ENCODE assay signal across 18 cellular contexts in genomic region chr2:39413063-39413722, GRCh38. TPM values are rescaled to one million over a fixed set of nuclear protein-coding genes. Genes with fewer than 3 reads are reported as not detected.
DNase-seq lines count a peak whose midpoint lies in the region; ATAC-seq, FAIRE-seq and TF ChIP-seq lines count a peak whose summit lies in the region.
"Had no signal": no experiment of that assay in that cellular context is flagged by ENCODE, and none has a peak within 500 bp of the region (broad histone marks: within the 10 kb centered on the region; RNA-seq: fewer than 3 reads in every experiment).

No MANE protein-coding gene starts in this region.

- intact Hi-C loops in HepG2 (cut with micrococcal nuclease; ENCODE audit: unreplicated experiment) (no loop called here), right lobe of liver (cut with DNase I) (no loop called here)

- H3K4me2 ChIP-seq in HepG2 (ENCODE audit: low read depth, low read length) (peak overlapping the region; percentile 23), fibroblast of lung (ENCODE audit: extremely low read depth, insufficient read depth, low read length) (peak overlapping the region; percentile 54)

- DNase-seq in HepG2 (ENCODE audit: low spot score) (peak; percentile 42), right lobe of liver (no peak), MV-4-11 (lab: John Stamatoyannopoulos, UW) (peak; percentile 43), fibroblast of lung (ENCODE audit: low read depth in 2 of 2) (no peak), urothelium cell line (ENCODE audit: low spot score) (no peak), NCI-H2107 (lab: John Stamatoyannopoulos, UW) (no peak), NCI-H524 treated with DMSO at 0.1 percent for 48 hours (lab: John Stamatoyannopoulos, UW) (no peak)
- no peak for DNase-seq in activated effector memory CD4-positive, alpha-beta T cell treated with anti-CD3 and anti-CD28 coated beads, Interleukin-2, amount 50 U/mL, for 16 hours
- DNase-seq: activated CD8-positive, alpha-beta memory T cell treated with anti-CD3 and anti-CD28 coated beads, Interleukin-2, amount 10 ng/mL, durations not matched to agents 7 days and 5 days; foreskin melanocyte; GF-D8; left ventricle myocardium superior; naive thymus-derived CD4-positive, alpha-beta T cell; NCI-H2029; NCI-H526 treated with DMSO at 0.1 percent for 48 hours; stimulated activated CD4-positive, alpha-beta T cell treated with anti-CD3 and anti-CD28 coated beads, Interleukin-15, amount 100 ng/mL, for 24 hours had no signal

- no peak overlapping the region; a peak in 1 of 6 replicates for H3K4me3 ChIP-seq in HepG2 (replicated peaks in 1 of 3; ENCODE audit: insufficient read depth in 1 of 3, low read depth in 2 of 3, low read length in 3 of 3)
- H3K4me3 ChIP-seq in right lobe of liver, result no peak overlapping the region
- H3K4me3 ChIP-seq in fibroblast of lung (replicated peaks in 1 of 4; ENCODE audit: control extremely low read depth in 1 of 4, insufficient read depth in 1 of 4, low read depth in 3 of 4, low read length in 4 of 4), result no peak overlapping the region
- H3K4me3 ChIP-seq: suprapubic skin had no signal

- no peaks in the 10 kb centered on the region for H3K27me3 ChIP-seq in HepG2 (ENCODE audit: control insufficient read depth in 1 of 2, insufficient read depth in 2 of 2, low read length in 2 of 2)
- no peaks in the 10 kb centered on the region for H3K27me3 ChIP-seq in right lobe of liver
- no peaks in the 10 kb centered on the region for H3K27me3 ChIP-seq in fibroblast of lung (ENCODE audit: control insufficient read depth, insufficient read depth, low read length)
- H3K27me3 ChIP-seq: suprapubic skin had no signal

- no peak for TF ChIP-seq RAD21 in HepG2 (CRISPR knock-in tag; IDR thresholded peaks at IDR 0.05)

- 73% methylated on average over 4 of the region's 4 CpGs for WGBS in HepG2 (ENCODE audit: low lambda C conversion rate)
- 57% methylated on average over 4 of the region's 4 CpGs for WGBS in right lobe of liver (ENCODE audit: insufficient coverage, low coverage, low lambda C conversion rate, missing lambda C conversion rate)

- TF ChIP-seq EP300 in HepG2 (IDR thresholded peaks at IDR 0.05; ENCODE audit: low read depth in 2 of 2, low read length in 2 of 2), result no peak
- TF ChIP-seq EP300 in HepG2 (CRISPR knock-in tag; IDR thresholded peaks at IDR 0.05; ENCODE audit: borderline replicate concordance), result no peak

- FAIRE-seq in HepG2 (lab: Jason Lieb, UNC) (no peak), urothelium cell line (lab: Jason Lieb, UNC) (peak; percentile 9)
- FAIRE-seq: GM18507 had no signal

- H3K9ac ChIP-seq in HepG2 (ENCODE audit: insufficient read depth, low read depth, low read length) (no peak overlapping the region), fibroblast of lung (ENCODE audit: insufficient read depth, low read length) (no peak overlapping the region)

- H2AFZ ChIP-seq in HepG2 (ENCODE audit: low read length), result no peak overlapping the region
- no peak overlapping the region for H2AFZ ChIP-seq in fibroblast of lung (ENCODE audit: low read length)

- H3K36me3 ChIP-seq in HepG2 (replicated peaks in 1 of 2; ENCODE audit: control insufficient read depth in 1 of 2, insufficient read depth in 2 of 2, low read length in 2 of 2), result no peaks in the 10 kb centered on the region; a peak in 2 of 5 replicates
- H3K36me3 ChIP-seq in right lobe of liver, result no peaks in the 10 kb centered on the region
- H3K36me3 ChIP-seq in fibroblast of lung (ENCODE audit: control insufficient read depth, insufficient read depth, low read length), result no peaks in the 10 kb centered on the region
- H3K36me3 ChIP-seq: suprapubic skin had no signal

- H3K4me1 ChIP-seq in HepG2 (ENCODE audit: insufficient read depth, low read length) (peaks cover 73% of the 10 kb centered on the region), right lobe of liver (peaks cover 0 to 53% (median 4%) of the 10 kb centered on the region in 4 donors), fibroblast of lung (ENCODE audit: control insufficient read depth, extremely low read depth, insufficient read depth, low read length) (peaks cover 34% of the 10 kb centered on the region)

- H3K27ac ChIP-seq in HepG2 (ENCODE audit: extremely low read length, insufficient read depth, low read length) (peak overlapping the region; percentile 12), right lobe of liver (no peak overlapping the region), fibroblast of lung (ENCODE audit: insufficient read depth, low read length) (peak overlapping the region; percentile 41)
- H3K27ac ChIP-seq: suprapubic skin had no signal

- peaks cover 99% of the 10 kb centered on the region for H3K79me2 ChIP-seq in HepG2 (ENCODE audit: insufficient read depth, low read length)
- H3K79me2 ChIP-seq in fibroblast of lung (ENCODE audit: control insufficient read depth, insufficient read depth, low read length), result peaks cover 91% of the 10 kb centered on the region

- in situ Hi-C loops in HepG2 (cut with HindIII; ENCODE audit: extremely low pct_ligation_motif_present, low pct_unique_long_range_greater_than_20kb), result no loop called here

- ATAC-seq in HepG2 (peak; percentile 89), right lobe of liver (no peak)
- ATAC-seq: activated CD8-positive, alpha-beta memory T cell treated with anti-CD3 and anti-CD28 coated beads, Interleukin-2, amount 10 ng/mL, durations not matched to agents 7 days and 5 days; left ventricle myocardium superior; naive thymus-derived CD4-positive, alpha-beta T cell had no signal

- POLR2A ChIA-PET in HepG2 (lab: Yijun Ruan, JAX), result no interaction called here

- CTCF ChIA-PET in HepG2 (lab: Yijun Ruan, JAX; ENCODE audit: low intra/inter-chr PET ratio, low total read pairs), result no interaction called here

- H3K9me3 ChIP-seq in HepG2 (ENCODE audit: low read length), result no peaks in the 10 kb centered on the region
- no peaks in the 10 kb centered on the region for H3K9me3 ChIP-seq in right lobe of liver
- H3K9me3 ChIP-seq in fibroblast of lung (ENCODE audit: control insufficient read depth, insufficient read depth, low read depth, low read length), result no peaks in the 10 kb centered on the region
- H3K9me3 ChIP-seq: suprapubic skin had no signal

- no peak for TF ChIP-seq CTCF in HepG2 (CRISPR knock-in tag; IDR thresholded peaks at IDR 0.05)
- TF ChIP-seq CTCF in right lobe of liver (IDR thresholded peaks at IDR 0.05), result no peak
- TF ChIP-seq CTCF in fibroblast of lung (conservative IDR thresholded peaks at IDR 0.05 in 1 of 2, IDR thresholded peaks at IDR 0.05 in 1 of 2; ENCODE audit: low read depth in 1 of 2, low read length in 2 of 2), result no peak

- peaks cover 91% of the 10 kb centered on the region for H4K20me1 ChIP-seq in HepG2 (ENCODE audit: insufficient read depth, low read length)
- H4K20me1 ChIP-seq in fibroblast of lung (ENCODE audit: control insufficient read depth, extremely low read depth, insufficient read depth, low read length), result no peaks in the 10 kb centered on the region

- TF ChIP-seq POLR2A in HepG2 (IDR thresholded peaks at IDR 0.05; ENCODE audit: insufficient read depth in 1 of 2, low read depth in 2 of 2, low read length in 2 of 2) (no peak), right lobe of liver (IDR thresholded peaks at IDR 0.05) (no peak)

- no TSS peak for BruUV-seq in HepG2 (replicated peaks; lab: Mats Ljungman, UMichigan)

TF ChIP-seq in HepG2, 621 proteins besides CTCF, POLR2A, EP300 and RAD21 (continues in another document):
- no peak for TF ChIP-seq MIXL1 (CRISPR knock-in tag; IDR thresholded peaks at IDR 0.05)
- TF ChIP-seq ZFP1 (CRISPR knock-in tag; IDR thresholded peaks at IDR 0.05), result no peak
- no peak for TF ChIP-seq DPF2 (CRISPR knock-in tag; IDR thresholded peaks at IDR 0.05; ENCODE audit: borderline replicate concordance, low read depth)
- 0 out of 2 replicates have a peak, but pooled peaks have one; percentile 20 for TF ChIP-seq HNF4G (IDR thresholded peaks at IDR 0.05; ENCODE audit: borderline replicate concordance, low read depth, low read length)
- no peak for TF ChIP-seq HNF4G (CRISPR knock-in tag; IDR thresholded peaks at IDR 0.05; ENCODE audit: borderline replicate concordance, low read depth)
- no peak for TF ChIP-seq ZNF251 (CRISPR knock-in tag; IDR thresholded peaks at IDR 0.05)
- no peak for TF ChIP-seq ZNF33B (CRISPR knock-in tag; IDR thresholded peaks at IDR 0.05)
- no peak for TF ChIP-seq ZNF577 (CRISPR knock-in tag; IDR thresholded peaks at IDR 0.05; ENCODE audit: borderline replicate concordance, low read depth)

RNA-seq across cellular contexts. Expression of gene MAP4K3, which starts 23.9 kb away (rescaled TPM):
- total RNA-seq in HepG2 (2016; rRNA removed; fragmentation: Illumina TruSeq; extraction: Trizol) (45.9 and 49.6 TPM in 2 replicates), right lobe of liver (10 to 100 TPM; 14.5 to 24.8 (median 17.1) TPM), fibroblast of lung (24.9 and 40.8 TPM in 2 replicates)
- total RNA-seq in HepG2 (2016; cell fraction: cytosol; rRNA removed; fragmentation: Illumina TruSeq; extraction: Trizol; ENCODE audit: low read depth), result 9.3 and 11.7 TPM in 2 replicates
- total RNA-seq in HepG2 (2016; cell fraction: insoluble cytoplasmic fraction; rRNA removed; fragmentation: Illumina TruSeq; extraction: Trizol), result 46.7 and 48.9 TPM in 2 replicates
- total RNA-seq in HepG2 (2016; cell fraction: membrane; rRNA removed; fragmentation: Illumina TruSeq; extraction: Trizol), result 17.7 and 20.9 TPM in 2 replicates
- 85.1 and 105 TPM in 2 replicates for total RNA-seq in HepG2 (2016; cell fraction: nucleus; rRNA removed; fragmentation: Illumina TruSeq; extraction: Trizol)
- polyA plus RNA-seq in HepG2 (2011; rRNA removed) (38.9 and 53.2 TPM in 2 replicates), fibroblast of lung (32.1 and 75.7 TPM in 2 replicates)
- 15.2 and 25.2 TPM in 2 replicates for polyA plus RNA-seq in HepG2 (2011; cell fraction: cytosol; rRNA removed)
- polyA plus RNA-seq in HepG2 (2011; cell fraction: nucleus; rRNA removed), result 42.0 and 43.8 TPM in 2 replicates
- polyA plus RNA-seq in HepG2 (2012), result 42.7 and 67.4 TPM in 2 replicates
- polyA plus RNA-seq in HepG2 (2016; cell fraction: cytosol; fragmentation: Illumina TruSeq; extraction: Trizol; ENCODE audit: low read depth), result 3.1 and 3.5 TPM in 2 replicates
- polyA plus RNA-seq in HepG2 (2016; cell fraction: insoluble cytoplasmic fraction; fragmentation: Illumina TruSeq; extraction: Trizol; ENCODE audit: low read depth), result 44.4 and 45.5 TPM in 2 replicates
- 8.1 and 8.9 TPM in 2 replicates for polyA plus RNA-seq in HepG2 (2016; cell fraction: membrane; fragmentation: Illumina TruSeq; extraction: Trizol; ENCODE audit: low read depth)
- 91.5 and 93.7 TPM in 2 replicates for polyA plus RNA-seq in HepG2 (2016; cell fraction: nucleus; fragmentation: Illumina TruSeq; extraction: Trizol; ENCODE audit: insufficient read depth, low read depth)
- polyA minus RNA-seq in HepG2 (2011; rRNA and poly(A)+ RNA removed; ENCODE audit: low replicate concordance), result 4.5 and 18.5 TPM in 2 replicates
- 40.5 and 40.9 TPM in 2 replicates for polyA minus RNA-seq in HepG2 (2011; cell fraction: cytosol; rRNA and poly(A)+ RNA removed)
- polyA minus RNA-seq in HepG2 (2011; cell fraction: nucleus; rRNA and poly(A)+ RNA removed), result 370 and 413 TPM in 2 replicates
- polyA plus RNA-seq in fibroblast of lung (2012), result 16.9 and 38.9 TPM in 2 replicates
- 3.5 and 7.5 TPM in 2 replicates for polyA minus RNA-seq in fibroblast of lung (ENCODE audit: low replicate concordance)

Comparison
In these comparisons a context has a peak if more than half of its experiments do, and no peak if none do; other contexts are left out.
1. DNase-seq: peak in HepG2 (single experiment) and MV-4-11 (single experiment); none in right lobe of liver (0 of 3), fibroblast of lung (0 of 2), urothelium cell line (single experiment), activated effector memory CD4-positive, alpha-beta T cell treated with anti-CD3 and anti-CD28 coated beads, Interleukin-2, amount 50 U/mL, for 16 hours (single experiment), NCI-H2107 (single experiment) and NCI-H524 treated with DMSO at 0.1 percent for 48 hours (single experiment).
2. H3K27ac ChIP-seq: peak in HepG2 (single experiment) and fibroblast of lung (single experiment); none in right lobe of liver (0 of 3).